8 cellular contexts compared by ENCODE assay signal in the genomic region with DNA sequence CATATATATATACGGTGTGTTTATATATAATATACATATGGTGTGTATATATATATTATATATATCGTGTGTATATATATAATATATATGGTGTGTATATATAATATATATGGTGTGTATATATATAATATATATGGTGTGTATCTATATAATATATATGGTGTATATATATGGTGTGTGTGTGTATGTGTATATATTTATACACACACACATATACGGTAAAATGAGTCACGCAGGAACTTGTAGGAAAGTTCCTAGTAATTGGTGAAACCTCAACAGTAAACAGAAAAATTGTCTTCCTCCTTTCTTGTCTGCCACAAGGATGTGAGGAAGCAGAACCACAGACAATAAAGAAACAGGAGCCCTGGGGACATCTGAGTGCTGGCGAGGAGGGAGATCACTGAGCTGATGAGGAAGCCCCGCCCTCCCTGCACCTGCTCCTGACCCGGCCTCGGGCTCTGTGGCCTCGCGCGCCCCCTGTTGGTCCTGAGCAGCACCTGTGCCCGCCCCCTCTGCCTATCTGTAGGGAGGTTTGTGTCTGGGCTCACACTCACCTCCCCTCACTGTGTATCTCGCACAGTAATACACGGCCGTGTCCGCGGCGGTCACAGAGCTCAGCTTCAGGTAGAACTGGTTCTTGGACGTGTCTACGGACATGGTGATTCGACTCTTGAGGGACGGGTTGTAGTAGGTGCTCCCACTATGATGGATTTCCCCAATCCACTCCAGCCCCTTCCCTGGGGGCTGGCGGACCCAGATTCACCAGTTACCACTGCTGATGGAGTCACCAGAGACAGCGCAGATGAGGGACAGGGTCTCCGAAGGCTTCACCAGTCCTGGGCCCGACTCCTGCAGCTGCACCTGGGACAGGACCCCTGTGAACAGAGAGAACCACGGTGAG.
DNase-seq lines count a peak whose midpoint lies in the region; ATAC-seq and TF ChIP-seq lines count a peak whose summit lies in the region.

No MANE protein-coding gene starts in this region.

- peaks cover 69% of the 10 kb centered on the region for H3K27me3 Mint-ChIP-seq in activated naive CD4-positive, alpha-beta T cell treated with anti-CD3 and anti-CD28 coated beads, Interleukin-2, amount 10 ng/mL, durations not matched to agents 7 days and 5 days

- H3K27ac Mint-ChIP-seq in activated naive CD4-positive, alpha-beta T cell treated with anti-CD3 and anti-CD28 coated beads, Interleukin-2, amount 10 ng/mL, durations not matched to agents 7 days and 5 days = no peak overlapping the region

- H3K36me3 ChIP-seq in DOHH2 (ENCODE audit: control insufficient read depth, low read length) (no peaks in the 10 kb centered on the region), SK-N-SH (replicated peaks in 1 of 2; ENCODE audit: control insufficient read depth in 1 of 2, insufficient read depth in 2 of 2, low read length in 1 of 2) (no peaks in the 10 kb centered on the region), gastrocnemius medialis (no peaks in the 10 kb centered on the region)

- no peak overlapping the region for H3K9ac ChIP-seq in SK-N-SH

- H3K36me3 Mint-ChIP-seq in activated naive CD4-positive, alpha-beta T cell treated with anti-CD3 and anti-CD28 coated beads, Interleukin-2, amount 10 ng/mL, durations not matched to agents 7 days and 5 days = no peaks in the 10 kb centered on the region

- H3K27me3 ChIP-seq in DOHH2 (ENCODE audit: control insufficient read depth, low read length) (no peaks in the 10 kb centered on the region), SK-N-SH (ENCODE audit: insufficient read depth) (peaks cover 15% of the 10 kb centered on the region; the same call in 1 of the 2 replicates), gastrocnemius medialis (no peaks in the 10 kb centered on the region)

- no peak for TF ChIP-seq RAD21 in SK-N-SH (IDR thresholded peaks at IDR 0.05; ENCODE audit: low read length)

- no peak for TF ChIP-seq EP300 in SK-N-SH (IDR thresholded peaks at IDR 0.05; ENCODE audit: borderline replicate concordance in 1 of 2, low read depth in 1 of 2, low read length in 1 of 2)

- no peaks in the 10 kb centered on the region for H3F3A ChIP-seq in DOHH2 (ENCODE audit: control insufficient read depth, insufficient read depth)
- H3F3A ChIP-seq in SK-N-SH (replicated peaks; ENCODE audit: insufficient read depth) = no peaks in the 10 kb centered on the region

- intact Hi-C loops in gastrocnemius medialis (cut with DNase I; ENCODE audit: low total_unique reads) = no loop called here

- CTCF ChIA-PET in SK-N-SH (lab: Yijun Ruan, JAX) = interaction anchor here (0.8 kb wide), 1 partner anchor 19 kb away, joined by 3 read pairs; no protein-coding TSS in a partner anchor
- CTCF ChIA-PET in activated naive CD4-positive, alpha-beta T cell treated with anti-CD3 and anti-CD28 coated beads, Interleukin-2, amount 10 ng/mL, durations not matched to agents 7 days and 5 days (lab: Charles Lee) = interaction anchor here (0.7 to 5.9 kb wide), 15 partner anchors 8 to 135 kb away, joined by 3 to 48 read pairs (median 3); no protein-coding TSS in a partner anchor

- peak overlapping the region; percentile 48 for H3K4me3 ChIP-seq in DOHH2 (ENCODE audit: low read length)
- H3K4me3 ChIP-seq in SK-N-SH (ENCODE audit: low read depth in 2 of 2, low read length in 1 of 2) = no peak overlapping the region
- no peak overlapping the region for H3K4me3 ChIP-seq in gastrocnemius medialis

- H3K4me1 Mint-ChIP-seq in activated naive CD4-positive, alpha-beta T cell treated with anti-CD3 and anti-CD28 coated beads, Interleukin-2, amount 10 ng/mL, durations not matched to agents 7 days and 5 days = peaks cover 6% of the 10 kb centered on the region

- no peak for TF ChIP-seq POLR2A in gastrocnemius medialis (IDR thresholded peaks at IDR 0.05)

- H3K27ac ChIP-seq in DOHH2 (ENCODE audit: low read depth, low read length) = no peak overlapping the region
- no peak overlapping the region for H3K27ac ChIP-seq in SK-N-SH (ENCODE audit: low read depth in 2 of 2, low read length in 1 of 2)
- H3K27ac ChIP-seq in gastrocnemius medialis = no peak overlapping the region

- H3K4me2 ChIP-seq in DOHH2 (ENCODE audit: low read length) (peak overlapping the region; percentile 59), SK-N-SH (no peak overlapping the region)

- no peaks in the 10 kb centered on the region for H3K79me2 ChIP-seq in DOHH2 (ENCODE audit: control insufficient read depth, low read length)
- no peaks in the 10 kb centered on the region for H3K79me2 ChIP-seq in SK-N-SH (ENCODE audit: insufficient read depth)

- no peaks in the 10 kb centered on the region for H3K9me2 ChIP-seq in DOHH2 (replicated peaks; ENCODE audit: control insufficient read depth, low read length)
- H3K9me2 ChIP-seq in SK-N-SH = no peaks in the 10 kb centered on the region

- ATAC-seq in HG03354 (IDR thresholded peaks at IDR 0.05; ENCODE audit: poor library complexity, severe bottlenecking, unreplicated experiment) (peak; percentile 81), gastrocnemius medialis (no peak), HG02571 (IDR thresholded peaks at IDR 0.05; ENCODE audit: unreplicated experiment) (no peak)

- in situ Hi-C loops in gastrocnemius medialis (cut with MboI; ENCODE audit: low sequenced_read_pairs in 4 of 4) = no loop called here

- H3K9me3 ChIP-seq in DOHH2 (ENCODE audit: control insufficient read depth, insufficient read depth, low read length) (peaks cover 9% of the 10 kb centered on the region; the same call in 1 of the 2 replicates), SK-N-SH (no peaks in the 10 kb centered on the region), gastrocnemius medialis (no peaks in the 10 kb centered on the region)

- H2AFZ ChIP-seq in SK-N-SH (ENCODE audit: low read depth) = no peak overlapping the region

- H4K20me1 ChIP-seq in DOHH2 (ENCODE audit: control insufficient read depth, insufficient read depth, low read depth, low read length) = no peaks in the 10 kb centered on the region
- H4K20me1 ChIP-seq in SK-N-SH (ENCODE audit: insufficient read depth) = no peaks in the 10 kb centered on the region

- H3K4me3 Mint-ChIP-seq in activated naive CD4-positive, alpha-beta T cell treated with anti-CD3 and anti-CD28 coated beads, Interleukin-2, amount 10 ng/mL, durations not matched to agents 7 days and 5 days = no peak overlapping the region

- POLR2A ChIA-PET in SK-N-SH (lab: Yijun Ruan, JAX) = no interaction called here

- 3% methylated on average over 23 of the region's 27 CpGs for WGBS in SK-N-SH (ENCODE audit: low lambda C conversion rate)

- H3K4me1 ChIP-seq in DOHH2 (ENCODE audit: control insufficient read depth, low read length) (peaks cover 29% of the 10 kb centered on the region), SK-N-SH (ENCODE audit: control insufficient read depth in 1 of 2, insufficient read depth in 2 of 2, low read depth in 1 of 2, low read length in 1 of 2) (no peaks in the 10 kb centered on the region), gastrocnemius medialis (no peaks in the 10 kb centered on the region)

- TF ChIP-seq CTCF in DOHH2 (IDR thresholded peaks at IDR 0.05; ENCODE audit: low read depth, low read length, poor library complexity, severe bottlenecking) (peak; percentile 79), SK-N-SH (IDR thresholded peaks at IDR 0.05) (peak; percentile 48), gastrocnemius medialis (IDR thresholded peaks at IDR 0.05 in 4 of 5, conservative IDR thresholded peaks at IDR 0.05 in 1 of 5) (no peak)

- peak; percentile 54 for DNase-seq in SK-N-SH
- DNase-seq in activated naive CD4-positive, alpha-beta T cell treated with anti-CD3 and anti-CD28 coated beads, Interleukin-2, amount 10 ng/mL, durations not matched to agents 7 days and 5 days = peak; percentile 87
- peak; percentile 87 for DNase-seq in stimulated activated CD4-positive, alpha-beta T cell treated with anti-CD3 and anti-CD28 coated beads, Interleukin-4, amount 100 ng/mL, for 1 hour
- no peak for DNase-seq in gastrocnemius medialis
- no peak for DNase-seq in NCI-H1105 treated with DMSO at 0.1 percent for 48 hours (lab: John Stamatoyannopoulos, UW)

- H3K9me3 Mint-ChIP-seq in activated naive CD4-positive, alpha-beta T cell treated with anti-CD3 and anti-CD28 coated beads, Interleukin-2, amount 10 ng/mL, durations not matched to agents 7 days and 5 days = no peaks in the 10 kb centered on the region

TF ChIP-seq in SK-N-SH, 30 proteins besides CTCF, POLR2A, EP300 and RAD21:
- no peak for TF ChIP-seq EZH2phosphoT487 (IDR thresholded peaks at IDR 0.05; ENCODE audit: borderline replicate concordance, low read depth)

Comparison
In these comparisons a context has a peak if more than half of its experiments do, and no peak if none do; other contexts are left out.
1. CTCF ChIP-seq: peak in DOHH2 (single experiment) and SK-N-SH (single experiment); none in gastrocnemius medialis (0 of 5).
2. DNase-seq: peak in SK-N-SH (single experiment), activated naive CD4-positive, alpha-beta T cell treated with anti-CD3 and anti-CD28 coated beads, Interleukin-2, amount 10 ng/mL, durations not matched to agents 7 days and 5 days (single experiment) and stimulated activated CD4-positive, alpha-beta T cell treated with anti-CD3 and anti-CD28 coated beads, Interleukin-4, amount 100 ng/mL, for 1 hour (single experiment); none in gastrocnemius medialis (0 of 2) and NCI-H1105 treated with DMSO at 0.1 percent for 48 hours (single experiment).